ENCODE assay signal across 8 cellular contexts in the genomic region with DNA sequence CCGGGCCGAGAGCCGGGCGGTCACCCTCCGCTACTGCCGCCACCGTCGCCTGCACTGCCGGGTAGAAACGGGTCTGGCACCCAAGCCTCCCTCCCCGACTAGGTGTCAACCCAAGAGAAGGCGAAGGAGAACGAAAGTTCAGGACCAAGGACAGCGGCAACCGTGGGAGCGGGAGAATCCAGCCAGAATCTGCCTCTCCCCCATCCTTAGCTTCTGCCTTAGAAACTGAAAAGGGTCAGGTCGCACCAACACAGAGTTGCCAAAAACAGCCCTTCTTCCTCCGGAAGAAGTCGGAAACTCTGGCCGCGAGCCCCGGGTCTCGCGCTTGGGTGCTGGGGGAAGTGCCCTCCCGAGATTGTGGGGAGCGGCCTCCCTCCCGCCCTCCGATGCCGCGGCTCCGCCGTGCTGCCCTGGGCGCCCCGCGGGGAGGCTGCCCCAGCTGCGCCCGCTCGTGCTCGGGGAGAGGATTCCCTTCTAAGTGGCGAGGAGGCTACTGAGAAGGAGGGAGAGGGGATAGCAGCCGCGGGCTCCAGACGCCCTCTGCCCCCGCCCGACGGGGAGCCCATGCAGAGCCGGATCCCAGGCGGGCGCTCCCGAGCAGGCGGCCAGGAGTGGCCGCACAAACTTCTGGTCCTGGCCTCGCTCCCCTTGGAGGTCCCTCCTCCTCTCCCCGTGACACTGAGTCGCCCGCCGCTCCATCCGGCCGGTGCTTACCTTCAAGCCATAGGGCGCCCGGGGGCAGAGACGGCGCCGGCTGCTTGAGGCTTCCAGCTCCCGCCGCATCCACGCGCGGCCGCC. TPM values are rescaled to one million over a fixed set of nuclear protein-coding genes. Genes with fewer than 3 reads are reported as not detected.
DNase-seq lines count a peak whose midpoint lies in the region; ATAC-seq and TF ChIP-seq lines count a peak whose summit lies in the region.

No MANE protein-coding gene starts in this region.

- H3K27ac Mint-ChIP-seq in activated naive CD8-positive, alpha-beta T cell treated with anti-CD3 and anti-CD28 coated beads, Interleukin-2, amount 10 ng/mL, durations not matched to agents 7 days and 5 days = no peak overlapping the region

- H3K4me3 ChIP-seq in right atrium auricular region (peak overlapping the region in 1 of 2 donors; percentile 25), heart right ventricle (no peak overlapping the region)

- ATAC-seq in Right ventricle myocardium superior (ENCODE audit: poor library complexity) (peak; percentile 84), heart right ventricle (peak; percentile 73 to 88 (median 80)), GM21367 (IDR thresholded peaks at IDR 0.05; ENCODE audit: unreplicated experiment) (no peak), GM21723 (IDR thresholded peaks at IDR 0.05; ENCODE audit: unreplicated experiment) (no peak)
- peak; percentile 62 for ATAC-seq in activated naive CD8-positive, alpha-beta T cell treated with anti-CD3 and anti-CD28 coated beads, Interleukin-2, amount 10 ng/mL, durations not matched to agents 7 days and 5 days (ENCODE audit: low read depth)

- no peak overlapping the region for H3K27ac ChIP-seq in right atrium auricular region
- no peak overlapping the region for H3K27ac ChIP-seq in heart right ventricle

- H3K9me3 Mint-ChIP-seq in activated naive CD8-positive, alpha-beta T cell treated with anti-CD3 and anti-CD28 coated beads, Interleukin-2, amount 10 ng/mL, durations not matched to agents 7 days and 5 days = no peaks in the 10 kb centered on the region

- peaks cover 56% of the 10 kb centered on the region for H3K27me3 Mint-ChIP-seq in activated naive CD8-positive, alpha-beta T cell treated with anti-CD3 and anti-CD28 coated beads, Interleukin-2, amount 10 ng/mL, durations not matched to agents 7 days and 5 days

- H3K4me1 Mint-ChIP-seq in activated naive CD8-positive, alpha-beta T cell treated with anti-CD3 and anti-CD28 coated beads, Interleukin-2, amount 10 ng/mL, durations not matched to agents 7 days and 5 days = peaks cover 5% of the 10 kb centered on the region

- POLR2A ChIA-PET in activated naive CD8-positive, alpha-beta T cell treated with anti-CD3 and anti-CD28 coated beads, Interleukin-2, amount 10 ng/mL, durations not matched to agents 7 days and 5 days (lab: Charles Lee) = no interaction called here

- H3K9me3 ChIP-seq in right atrium auricular region = no peaks in the 10 kb centered on the region
- H3K9me3 ChIP-seq in heart right ventricle = no peaks in the 10 kb centered on the region

- peak overlapping the region; percentile 43 for H3K4me3 Mint-ChIP-seq in activated naive CD8-positive, alpha-beta T cell treated with anti-CD3 and anti-CD28 coated beads, Interleukin-2, amount 10 ng/mL, durations not matched to agents 7 days and 5 days

- intact Hi-C loops in Right ventricle myocardium superior (cut with DNase I) (no loop called here), heart right ventricle (cut with DNase I) (no loop called here), posterior vena cava (cut with DNase I) (no loop called here)

- TF ChIP-seq CTCF in right atrium auricular region (IDR thresholded peaks at IDR 0.05) (no peak), heart right ventricle (IDR thresholded peaks at IDR 0.05) (no peak)

- 1 to 2% methylated on average over 55 to 69 of the region's 70 CpGs for WGBS in heart right ventricle, 2 donors

- H3K27me3 ChIP-seq in right atrium auricular region = peaks cover 6 to 20% of the 10 kb centered on the region in 2 donors
- peaks cover 0 to 97% (median 90%) of the 10 kb centered on the region in 7 donors for H3K27me3 ChIP-seq in heart right ventricle

- no peaks in the 10 kb centered on the region for H3K36me3 Mint-ChIP-seq in activated naive CD8-positive, alpha-beta T cell treated with anti-CD3 and anti-CD28 coated beads, Interleukin-2, amount 10 ng/mL, durations not matched to agents 7 days and 5 days

- H3K36me3 ChIP-seq in right atrium auricular region = no peaks in the 10 kb centered on the region
- H3K36me3 ChIP-seq in heart right ventricle = no peaks in the 10 kb centered on the region

- H3K4me1 ChIP-seq in right atrium auricular region = peaks cover 0 to 11% of the 10 kb centered on the region in 2 donors
- H3K4me1 ChIP-seq in heart right ventricle = peaks cover 0 to 8% (median 5%) of the 10 kb centered on the region in 9 donors

- peak; percentile 70 for DNase-seq in Right ventricle myocardium superior
- DNase-seq in right atrium auricular region (ENCODE audit: low spot score) = no peak
- DNase-seq in RPMI8226 = peak; percentile 87
- peak; percentile 75 for DNase-seq in activated naive CD8-positive, alpha-beta T cell treated with anti-CD3 and anti-CD28 coated beads, Interleukin-2, amount 10 ng/mL, durations not matched to agents 7 days and 5 days
- DNase-seq in heart right ventricle = peak; percentile 69 to 84
- peak; percentile 90 for DNase-seq in posterior vena cava (ENCODE audit: low spot score)

RNA-seq across cellular contexts. Expression of a gene that starts 0.6 kb away (rescaled TPM):
- total RNA-seq in Right ventricle myocardium superior = not detected
- not detected for total RNA-seq in right atrium auricular region
- not detected for total RNA-seq in activated naive CD8-positive, alpha-beta T cell treated with anti-CD3 and anti-CD28 coated beads, Interleukin-2, amount 10 ng/mL, durations not matched to agents 7 days and 5 days
- under 1 TPM in 1 of 10 donors, not detected in 9; 0.09 TPM for total RNA-seq in heart right ventricle
- polyA plus RNA-seq in heart right ventricle = under 1 TPM in 1 of 2 donors, not detected in 1; 0.01 TPM
- under 1 TPM; 0.29 to 0.51 TPM for total RNA-seq in posterior vena cava

Comparison
In these comparisons a context has a peak if more than half of its experiments do, and no peak if none do; other contexts are left out.
1. ATAC-seq: peak in Right ventricle myocardium superior (single experiment), activated naive CD8-positive, alpha-beta T cell treated with anti-CD3 and anti-CD28 coated beads, Interleukin-2, amount 10 ng/mL, durations not matched to agents 7 days and 5 days (single experiment) and heart right ventricle (8 of 8); none in GM21367 (single experiment) and GM21723 (single experiment).